ENCODE assay signal across 8 cellular contexts in the genomic region with DNA sequence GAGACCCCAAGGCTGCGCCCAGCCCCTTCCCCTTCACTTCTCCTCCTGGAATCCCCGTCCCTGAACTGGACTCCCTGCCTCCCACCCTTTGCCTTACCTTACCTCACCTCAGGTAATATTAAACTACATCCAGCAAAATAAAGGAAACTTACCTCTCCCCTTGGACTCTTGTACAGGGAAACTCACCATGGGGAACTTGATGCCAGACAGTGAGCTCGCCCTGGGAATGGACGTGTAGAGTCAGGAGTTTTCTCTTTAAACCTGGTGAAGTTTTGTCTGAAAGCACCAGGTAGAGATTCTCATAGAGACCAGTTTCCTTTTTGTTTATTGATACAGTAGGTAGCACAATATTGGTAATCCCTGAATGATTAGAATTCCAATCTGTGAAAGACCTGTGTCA. TPM values are rescaled to one million over a fixed set of nuclear protein-coding genes. Genes with fewer than 3 reads are reported as not detected.
DNase-seq lines count a peak whose midpoint lies in the region; ATAC-seq and TF ChIP-seq lines count a peak whose summit lies in the region.

No MANE protein-coding gene starts in this region.

- H3K27me3 Mint-ChIP-seq in activated CD8-positive, alpha-beta memory T cell treated with anti-CD3 and anti-CD28 coated beads, Interleukin-2, amount 10 ng/mL, durations not matched to agents 7 days and 5 days, result peaks cover 15% of the 10 kb centered on the region

- intact Hi-C loops in esophagus muscularis mucosa (cut with DNase I), result loop anchor here (5.0 kb wide), 2 partner anchors 75 to 95 kb away; no protein-coding TSS in a partner anchor

- H3K4me3 ChIP-seq in esophagus muscularis mucosa (peak overlapping the region; percentile 57 to 94 (median 78)), neuron (ENCODE audit: low read length) (peak overlapping the region; percentile 67)

- H3K36me3 ChIP-seq in esophagus muscularis mucosa, result peaks cover 0 to 31% (median 10%) of the 10 kb centered on the region in 4 donors
- H3K36me3 ChIP-seq in neuron (ENCODE audit: insufficient read depth, low read length), result peaks cover 5% of the 10 kb centered on the region

- H3K4me1 ChIP-seq in esophagus muscularis mucosa, result peaks cover 0 to 22% (median 11%) of the 10 kb centered on the region in 4 donors
- peaks cover 20% of the 10 kb centered on the region for H3K4me1 ChIP-seq in neuron (ENCODE audit: insufficient read depth, low read length)

- no peak for TF ChIP-seq CTCF in esophagus muscularis mucosa (IDR thresholded peaks at IDR 0.05)

- H3K27ac Mint-ChIP-seq in activated CD8-positive, alpha-beta memory T cell treated with anti-CD3 and anti-CD28 coated beads, Interleukin-2, amount 10 ng/mL, durations not matched to agents 7 days and 5 days, result peak overlapping the region; percentile 100

- H2AFZ ChIP-seq in neuron (ENCODE audit: low read depth, low read length), result peak overlapping the region; percentile 87

- TF ChIP-seq POLR2A in esophagus muscularis mucosa (IDR thresholded peaks at IDR 0.05; ENCODE audit: low read depth), result no peak

- no peak for DNase-seq in activated CD8-positive, alpha-beta memory T cell treated with anti-CD3 and anti-CD28 coated beads, Interleukin-2, amount 10 ng/mL, durations not matched to agents 7 days and 5 days
- no peak for DNase-seq in activated CD8-positive, alpha-beta memory T cell treated with anti-CD3 and anti-CD28 coated beads, Interleukin-2, amount 50 U/mL, for 4 hours
- DNase-seq in RPMI8226 (peak; percentile 30), esophagus muscularis mucosa (ENCODE audit: extremely low spot score) (no peak), HK-2 (ENCODE audit: unreplicated experiment) (no peak)
- no peak for DNase-seq in stimulated activated CD4-positive, alpha-beta T cell treated with anti-CD3 and anti-CD28 coated beads, Interleukin-2, amount 100 ng/mL, for 48 hours

- CTCF ChIA-PET in activated CD8-positive, alpha-beta memory T cell treated with anti-CD3 and anti-CD28 coated beads, Interleukin-2, amount 10 ng/mL, durations not matched to agents 7 days and 5 days (lab: Charles Lee), result interaction anchor here (0.7 to 2.1 kb wide), 6 partner anchors 54 to 133 kb away, joined by 3 to 8 read pairs (median 4); partner anchors contain the start of gene TCF19

- H3K4me3 Mint-ChIP-seq in activated CD8-positive, alpha-beta memory T cell treated with anti-CD3 and anti-CD28 coated beads, Interleukin-2, amount 10 ng/mL, durations not matched to agents 7 days and 5 days, result peak overlapping the region; percentile 98

- H3K27ac ChIP-seq in esophagus muscularis mucosa (replicated peaks in 1 of 4), result peak overlapping the region; percentile 78 to 99 (median 96)

- H3K4me1 Mint-ChIP-seq in activated CD8-positive, alpha-beta memory T cell treated with anti-CD3 and anti-CD28 coated beads, Interleukin-2, amount 10 ng/mL, durations not matched to agents 7 days and 5 days, result peaks cover 46% of the 10 kb centered on the region

- no peaks in the 10 kb centered on the region for H3K9me3 ChIP-seq in esophagus muscularis mucosa
- H3K9me3 ChIP-seq in neuron (ENCODE audit: low read length), result no peaks in the 10 kb centered on the region

- ATAC-seq in activated CD8-positive, alpha-beta memory T cell treated with anti-CD3 and anti-CD28 coated beads, Interleukin-2, amount 10 ng/mL, durations not matched to agents 7 days and 5 days, result no peak
- no peak for ATAC-seq in HG03045 (IDR thresholded peaks at IDR 0.05; ENCODE audit: unreplicated experiment)

- WGBS in esophagus muscularis mucosa, result 10% methylated on average over 4 of the region's 4 CpGs

- no peak for TF ChIP-seq EP300 in esophagus muscularis mucosa (IDR thresholded peaks at IDR 0.05)

- H3K27me3 ChIP-seq in esophagus muscularis mucosa (no peaks in the 10 kb centered on the region), neuron (ENCODE audit: insufficient read depth, low read length) (peaks cover 5% of the 10 kb centered on the region)

- no peaks in the 10 kb centered on the region for H3K9me3 Mint-ChIP-seq in activated CD8-positive, alpha-beta memory T cell treated with anti-CD3 and anti-CD28 coated beads, Interleukin-2, amount 10 ng/mL, durations not matched to agents 7 days and 5 days (ENCODE audit: low read depth)

- H3K36me3 Mint-ChIP-seq in activated CD8-positive, alpha-beta memory T cell treated with anti-CD3 and anti-CD28 coated beads, Interleukin-2, amount 10 ng/mL, durations not matched to agents 7 days and 5 days, result peaks cover 52% of the 10 kb centered on the region

RNA-seq across cellular contexts. Expression of gene HLA-C, which starts 0.5 kb away (rescaled TPM):
- 1,000 to 10,000 TPM; 1,097 to 1,393 TPM for total RNA-seq in activated CD8-positive, alpha-beta memory T cell treated with anti-CD3 and anti-CD28 coated beads, Interleukin-2, amount 10 ng/mL, durations not matched to agents 7 days and 5 days
- total RNA-seq in esophagus muscularis mucosa, result 100 to 1,000 TPM; 251 to 549 (median 296) TPM
